ENCODE assay signal across 8 cellular contexts in the genomic region with DNA sequence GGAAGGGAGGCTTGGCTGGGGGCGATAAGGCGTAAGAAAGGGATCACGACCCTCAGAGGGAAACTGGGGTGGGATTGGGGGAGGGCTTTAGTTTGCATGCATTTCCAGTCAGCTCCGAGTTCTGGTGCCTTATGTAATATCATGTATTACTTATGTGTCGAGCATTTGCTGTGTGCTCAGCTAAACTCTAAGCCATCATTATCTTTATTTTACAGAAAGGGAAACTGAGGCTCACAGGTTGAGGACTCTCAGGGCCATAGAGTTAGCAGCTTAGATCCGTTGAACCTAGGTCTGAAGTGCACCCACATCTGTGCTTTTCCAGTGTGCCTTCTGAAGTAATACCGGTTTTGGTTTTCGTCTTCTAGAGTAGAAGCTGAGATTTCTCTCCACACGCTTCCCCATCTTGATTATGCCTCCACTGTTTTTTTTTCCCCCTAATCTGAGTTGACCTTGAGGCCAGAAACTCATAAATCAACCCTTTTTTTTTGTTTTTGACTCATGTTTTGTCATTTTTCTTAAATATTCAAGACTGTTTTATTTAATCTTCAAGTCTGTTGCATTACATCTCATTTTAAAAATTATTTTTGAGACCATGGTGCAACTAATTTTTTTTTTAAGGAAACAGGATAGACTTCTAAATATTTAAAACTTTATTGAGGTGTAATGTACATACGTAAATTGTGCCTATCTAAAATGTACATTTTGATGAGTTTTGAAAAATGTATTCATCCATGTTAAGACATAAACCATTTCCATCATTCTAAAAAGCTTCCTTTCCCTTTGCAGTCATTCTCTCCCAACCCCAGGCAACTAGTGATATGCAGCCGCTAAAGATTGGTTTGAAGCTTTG. TPM values are rescaled to one million over a fixed set of nuclear protein-coding genes. Genes with fewer than 3 reads are reported as not detected.
DNase-seq lines count a peak whose midpoint lies in the region; ATAC-seq and TF ChIP-seq lines count a peak whose summit lies in the region.

No MANE protein-coding gene starts in this region.

- WGBS in mammary epithelial cell (ENCODE audit: low coverage, missing lambda C conversion rate), result 10% methylated on average over 9 of the region's 11 CpGs

- H3K9me2 ChIP-seq in Karpas-422 (replicated peaks; ENCODE audit: insufficient read depth, low read length), result no peaks in the 10 kb centered on the region

- H3K4me3 ChIP-seq in GM08714 (ENCODE audit: low read length) (peak overlapping the region; percentile 93), Karpas-422 (ENCODE audit: low read length) (peak overlapping the region; percentile 80), mammary epithelial cell (replicated peaks in 1 of 3; ENCODE audit: insufficient read depth in 1 of 3, low read depth in 2 of 3, low read length in 3 of 3) (peak overlapping the region; percentile 78 to 100 (median 85)), mucosa of descending colon (peak overlapping the region; percentile 48)

- H3K4me1 ChIP-seq in Karpas-422 (ENCODE audit: low read length) (peaks cover 11% of the 10 kb centered on the region), mammary epithelial cell (ENCODE audit: insufficient read depth, low read length) (no peaks in the 10 kb centered on the region), mucosa of descending colon (ENCODE audit: low read depth) (peaks cover 10% of the 10 kb centered on the region)

- CTCF ChIA-PET in mammary epithelial cell (lab: Charles Lee; ENCODE audit: low non-redundant PET), result interaction anchor here (0.5 to 0.6 kb wide), 2 partner anchors 15 to 143 kb away, joined by 4 to 7 read pairs; no protein-coding TSS in a partner anchor

- H3K79me2 ChIP-seq in Karpas-422 (ENCODE audit: low read length) (peaks cover 57% of the 10 kb centered on the region), mammary epithelial cell (ENCODE audit: insufficient read depth, low read length) (peaks cover 57% of the 10 kb centered on the region)

- no peaks in the 10 kb centered on the region for H4K20me1 ChIP-seq in Karpas-422 (ENCODE audit: insufficient read depth, low read depth, low read length)
- H4K20me1 ChIP-seq in mammary epithelial cell (ENCODE audit: insufficient read depth, low read length), result no peaks in the 10 kb centered on the region

- H3K4me2 ChIP-seq in Karpas-422 (ENCODE audit: low read depth, low read length, poor library complexity, severe bottlenecking) (peak overlapping the region; percentile 84), mammary epithelial cell (ENCODE audit: insufficient read depth, low read depth, low read length) (peak overlapping the region; percentile 95)

- intact Hi-C loops in mammary epithelial cell (cut with micrococcal nuclease), result loop anchor here (1.0 kb wide), 1 partner anchor 29 kb away; no protein-coding TSS in a partner anchor
- intact Hi-C loops in mucosa of descending colon (cut with DNase I, micrococcal nuclease), result no loop called here

- no peaks in the 10 kb centered on the region for H3K9me3 ChIP-seq in Karpas-422 (ENCODE audit: low read length)
- peaks cover 6% of the 10 kb centered on the region for H3K9me3 ChIP-seq in mammary epithelial cell (replicated peaks; ENCODE audit: insufficient read depth, low read length)
- H3K9me3 ChIP-seq in mucosa of descending colon, result no peaks in the 10 kb centered on the region

- H3K27ac ChIP-seq in Karpas-422 (ENCODE audit: low read length) (peak overlapping the region; percentile 69), mammary epithelial cell (ENCODE audit: insufficient read depth, low read depth, low read length) (peak overlapping the region; percentile 77)

- ATAC-seq in mucosa of descending colon (peak; percentile 23), GM19397 (IDR thresholded peaks at IDR 0.05; ENCODE audit: unreplicated experiment) (no peak), HG03469 (IDR thresholded peaks at IDR 0.05; ENCODE audit: unreplicated experiment) (no peak)

- dilution Hi-C loops in mammary epithelial cell (cut with HindIII; ENCODE audit: low sequenced_read_pairs), result no loop called here

- peak overlapping the region; percentile 18; the same call in 1 of the 2 replicates for H2AFZ ChIP-seq in Karpas-422 (ENCODE audit: low read length)
- H2AFZ ChIP-seq in mammary epithelial cell (ENCODE audit: low read depth, low read length), result peak overlapping the region; percentile 94

- TSS peak; percentile 59 for BruUV-seq in mammary epithelial cell (replicated peaks; lab: Mats Ljungman, UMichigan)

- H3K27me3 ChIP-seq in Karpas-422 (ENCODE audit: low read length) (no peaks in the 10 kb centered on the region), mammary epithelial cell (ENCODE audit: insufficient read depth, low read length) (no peaks in the 10 kb centered on the region)

- H3K36me3 ChIP-seq in Karpas-422 (ENCODE audit: insufficient read depth, low read length) (peaks cover 34% of the 10 kb centered on the region), mammary epithelial cell (ENCODE audit: insufficient read depth, low read length) (peaks cover 4% of the 10 kb centered on the region), mucosa of descending colon (ENCODE audit: low read depth) (peaks cover 7% of the 10 kb centered on the region)

- no peak for TF ChIP-seq CTCF in mammary epithelial cell (conservative IDR thresholded peaks at IDR 0.05 in 1 of 2, IDR thresholded peaks at IDR 0.05 in 1 of 2; ENCODE audit: extremely low read depth in 1 of 2, insufficient read depth in 1 of 2, low read depth in 1 of 2, low read length in 2 of 2)
- TF ChIP-seq CTCF in mucosa of descending colon (IDR thresholded peaks at IDR 0.05), result no peak

- peak overlapping the region; percentile 86 for H3K9ac ChIP-seq in Karpas-422 (ENCODE audit: low read length)
- peak overlapping the region; percentile 96 for H3K9ac ChIP-seq in mammary epithelial cell (ENCODE audit: insufficient read depth, low read length)

- in situ Hi-C loops in mammary epithelial cell (cut with MboI; ENCODE audit: low sequenced_read_pairs in 2 of 2), result no loop called here

- DNase-seq in Karpas-422 (peak; percentile 63), mammary epithelial cell (no peak), mucosa of descending colon (no peak), hypothalamus (lab: John Stamatoyannopoulos, UW) (no peak), globus pallidus (ENCODE audit: low spot score) (no peak)

RNA-seq across cellular contexts. Expression of gene CYB5B, which starts 0.7 kb away (rescaled TPM):
- total RNA-seq in Karpas-422 (2014; rRNA removed; shearing (Covaris generic); ENCODE audit: low replicate concordance), result 33.9 and 194 TPM in 2 replicates
- 100 to 1,000 TPM in 1 of 2 donors, 10 to 100 TPM in 1; 96.5 to 174 TPM for total RNA-seq in mammary epithelial cell
- 222 TPM for polyA plus RNA-seq in mammary epithelial cell
- polyA minus RNA-seq in mammary epithelial cell, result 340 TPM
- 100 to 1,000 TPM; 121 to 187 (median 159) TPM for total RNA-seq in mucosa of descending colon

RNA-seq across cellular contexts. Expression of gene TERF2, which starts 39.4 kb away (rescaled TPM):
- total RNA-seq in Karpas-422 (2014; rRNA removed; shearing (Covaris generic); ENCODE audit: low replicate concordance), result 22.1 and 43.5 TPM in 2 replicates
- total RNA-seq in mammary epithelial cell (10 to 100 TPM; 13.2 to 32.8 TPM), mucosa of descending colon (10 to 100 TPM; 27.4 to 45.4 (median 35.1) TPM)
- 14.5 TPM for polyA plus RNA-seq in mammary epithelial cell
- polyA minus RNA-seq in mammary epithelial cell, result 67.6 TPM
